ENCODE assay signal across 9 cellular contexts in the genomic region with DNA sequence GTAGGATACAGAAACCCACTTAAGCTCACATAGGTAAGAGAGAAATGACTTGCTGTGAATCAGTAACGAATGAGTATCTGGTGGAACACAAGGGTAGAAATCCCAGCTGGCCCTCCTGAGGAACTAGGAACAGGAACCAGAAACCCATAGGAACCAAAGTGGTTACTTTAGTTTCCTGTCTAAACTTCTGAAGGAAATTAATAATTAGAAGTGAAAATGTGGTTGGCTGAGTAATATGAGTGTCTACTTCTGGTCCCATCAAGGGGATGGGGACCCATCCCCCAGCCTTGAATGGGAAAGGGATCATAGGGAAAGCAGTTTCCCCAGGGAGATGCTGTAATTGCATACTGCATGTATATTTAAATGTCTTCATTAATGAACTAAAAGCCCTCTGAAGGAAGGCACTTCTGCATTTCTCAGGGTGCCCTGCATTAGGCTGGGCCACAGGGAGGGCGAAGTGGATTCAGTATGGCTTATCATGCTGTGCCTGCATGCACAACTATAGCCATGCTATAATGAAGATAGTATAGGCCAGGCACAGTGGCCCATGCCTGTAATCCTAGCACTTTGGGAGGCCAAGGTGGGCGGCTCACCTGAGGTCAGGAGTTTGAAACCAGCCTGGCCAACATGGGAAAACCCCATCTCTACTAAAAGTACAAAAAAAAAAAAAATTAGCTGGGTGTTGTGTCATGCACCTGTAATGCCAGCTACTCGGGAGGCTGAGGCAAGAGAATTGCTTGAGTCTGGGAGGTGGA. TPM values are rescaled to one million over a fixed set of nuclear protein-coding genes. Genes with fewer than 3 reads are reported as not detected.
DNase-seq lines count a peak whose midpoint lies in the region; ATAC-seq lines count a peak whose summit lies in the region.
"Had no signal": no experiment of that assay in that cellular context is flagged by ENCODE, and none has a peak within 500 bp of the region (broad histone marks: within the 10 kb centered on the region; RNA-seq: fewer than 3 reads in every experiment).

No MANE protein-coding gene starts in this region.

- H3K27ac Mint-ChIP-seq in activated T-helper 1 cell treated with anti-CD3 and anti-CD28 coated beads, Interleukin-12 subunit alpha, Interleukin-12 subunit beta, Interleukin-2, Interleukin-4 antibody, amounts not matched to agents 30 ng/mL and 10 ng/mL and 1 ng/mL, durations not matched to agents 14 hours and 24 hours and 36 hours, result peak overlapping the region; percentile 67

- H3K36me3 Mint-ChIP-seq in activated T-helper 1 cell treated with anti-CD3 and anti-CD28 coated beads, Interleukin-12 subunit alpha, Interleukin-12 subunit beta, Interleukin-2, Interleukin-4 antibody, amounts not matched to agents 30 ng/mL and 10 ng/mL and 1 ng/mL, durations not matched to agents 14 hours and 24 hours and 36 hours (ENCODE audit: low read depth), result peaks cover 10% of the 10 kb centered on the region

- intact Hi-C loops in activated T-helper 1 cell treated with anti-CD3 and anti-CD28 coated beads, Interleukin-12 subunit alpha, Interleukin-12 subunit beta, Interleukin-2, Interleukin-4 antibody, amounts not matched to agents 30 ng/mL and 10 ng/mL and 1 ng/mL, durations not matched to agents 14 hours and 24 hours and 36 hours (cut with micrococcal nuclease), result loop anchor here (1.0 kb wide), 1 partner anchor 97 kb away; no protein-coding TSS in a partner anchor

- H3K9me3 Mint-ChIP-seq in activated T-helper 1 cell treated with anti-CD3 and anti-CD28 coated beads, Interleukin-12 subunit alpha, Interleukin-12 subunit beta, Interleukin-2, Interleukin-4 antibody, amounts not matched to agents 30 ng/mL and 10 ng/mL and 1 ng/mL, durations not matched to agents 14 hours and 24 hours and 36 hours, result no peaks in the 10 kb centered on the region

- peak; percentile 21 for DNase-seq in EH (ENCODE audit: low read depth)
- no peak for DNase-seq in activated T-helper 1 cell treated with anti-CD3 and anti-CD28 coated beads, Interleukin-12 subunit alpha, Interleukin-12 subunit beta, Interleukin-2, Interleukin-4 antibody, amounts not matched to agents 30 ng/mL and 10 ng/mL and 1 ng/mL, durations not matched to agents 14 hours and 24 hours and 36 hours (ENCODE audit: low spot score)
- DNase-seq in dedifferentiated amniotic fluid mesenchymal stem cell (ENCODE audit: extremely low spot score), result no peak
- DNase-seq in NCI-H82 (lab: John Stamatoyannopoulos, UW), result no peak
- no peak for DNase-seq in NCI-H510A (lab: John Stamatoyannopoulos, UW)
- no peak for DNase-seq in NCI-H1694 treated with DMSO at 0.1 percent for 48 hours (lab: John Stamatoyannopoulos, UW)
- DNase-seq: cortex of kidney had no signal

- no peaks in the 10 kb centered on the region for H3K27me3 Mint-ChIP-seq in activated T-helper 1 cell treated with anti-CD3 and anti-CD28 coated beads, Interleukin-12 subunit alpha, Interleukin-12 subunit beta, Interleukin-2, Interleukin-4 antibody, amounts not matched to agents 30 ng/mL and 10 ng/mL and 1 ng/mL, durations not matched to agents 14 hours and 24 hours and 36 hours (ENCODE audit: insufficient read depth)

- H3K4me1 Mint-ChIP-seq in activated T-helper 1 cell treated with anti-CD3 and anti-CD28 coated beads, Interleukin-12 subunit alpha, Interleukin-12 subunit beta, Interleukin-2, Interleukin-4 antibody, amounts not matched to agents 30 ng/mL and 10 ng/mL and 1 ng/mL, durations not matched to agents 14 hours and 24 hours and 36 hours (ENCODE audit: low read depth), result peaks cover 45% of the 10 kb centered on the region

- peak; percentile 50 for ATAC-seq in GM19397 (IDR thresholded peaks at IDR 0.05; ENCODE audit: unreplicated experiment)
- ATAC-seq in HG03342 (IDR thresholded peaks at IDR 0.05; ENCODE audit: unreplicated experiment), result peak; percentile 63

- no peak overlapping the region for H3K4me3 Mint-ChIP-seq in activated T-helper 1 cell treated with anti-CD3 and anti-CD28 coated beads, Interleukin-12 subunit alpha, Interleukin-12 subunit beta, Interleukin-2, Interleukin-4 antibody, amounts not matched to agents 30 ng/mL and 10 ng/mL and 1 ng/mL, durations not matched to agents 14 hours and 24 hours and 36 hours

RNA-seq across cellular contexts. Expression of gene CYB5B, which starts 45.6 kb away (rescaled TPM):
- 157 and 166 TPM in 2 replicates for total RNA-seq in activated T-helper 1 cell treated with anti-CD3 and anti-CD28 coated beads, Interleukin-12 subunit alpha, Interleukin-12 subunit beta, Interleukin-2, Interleukin-4 antibody, amounts not matched to agents 30 ng/mL and 10 ng/mL and 1 ng/mL, durations not matched to agents 14 hours and 24 hours and 36 hours
